1 cellular context compared by ENCODE assay signal in the genomic region with DNA sequence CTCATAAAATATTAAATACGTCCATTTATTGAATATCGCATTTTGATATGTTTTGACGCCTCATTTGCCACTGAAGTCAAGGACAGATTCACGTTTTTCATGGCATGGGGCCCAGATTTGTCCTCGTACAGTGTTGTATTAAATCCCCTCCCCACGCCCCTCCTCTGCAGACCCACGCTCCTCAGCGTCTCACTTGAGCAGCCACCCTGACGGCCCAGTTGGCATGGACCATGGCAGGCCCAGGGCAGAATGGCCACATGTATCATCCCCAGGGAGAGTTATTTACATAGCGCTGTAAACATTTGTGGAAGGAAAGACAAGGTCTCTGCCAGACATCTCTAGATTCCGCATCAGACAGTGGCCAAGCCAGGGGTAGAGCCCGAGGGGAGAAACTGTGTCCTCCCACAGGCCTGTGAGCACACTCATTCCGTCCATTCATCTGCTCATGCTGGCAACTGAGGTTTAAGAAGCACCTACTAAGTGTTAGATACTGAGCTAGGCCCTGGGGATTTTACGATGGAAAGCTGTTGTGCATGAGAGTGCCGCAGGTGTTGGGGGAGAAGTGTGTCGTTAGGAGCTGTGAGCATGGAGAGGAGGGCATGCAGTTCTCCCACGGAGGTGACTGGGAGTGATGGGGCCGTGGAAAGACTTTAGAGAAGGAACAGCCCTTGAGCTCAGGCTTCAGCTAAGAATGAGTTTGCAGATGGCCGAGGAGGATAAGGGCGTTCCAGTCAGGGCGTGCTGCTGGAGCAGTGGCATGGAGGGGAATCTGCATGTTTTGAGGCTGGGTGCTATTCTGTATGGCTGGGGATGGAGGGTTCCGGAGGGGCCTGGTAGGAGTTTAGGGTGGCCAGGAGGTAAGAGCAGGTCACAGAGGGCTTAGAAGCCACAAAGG.
TF ChIP-seq lines count a peak whose summit lies in the region.

No MANE protein-coding gene starts in this region.

TF ChIP-seq in K562, 482 proteins besides CTCF, POLR2A, EP300 and RAD21 (continued from another document):
- TF ChIP-seq, protein P1, sequence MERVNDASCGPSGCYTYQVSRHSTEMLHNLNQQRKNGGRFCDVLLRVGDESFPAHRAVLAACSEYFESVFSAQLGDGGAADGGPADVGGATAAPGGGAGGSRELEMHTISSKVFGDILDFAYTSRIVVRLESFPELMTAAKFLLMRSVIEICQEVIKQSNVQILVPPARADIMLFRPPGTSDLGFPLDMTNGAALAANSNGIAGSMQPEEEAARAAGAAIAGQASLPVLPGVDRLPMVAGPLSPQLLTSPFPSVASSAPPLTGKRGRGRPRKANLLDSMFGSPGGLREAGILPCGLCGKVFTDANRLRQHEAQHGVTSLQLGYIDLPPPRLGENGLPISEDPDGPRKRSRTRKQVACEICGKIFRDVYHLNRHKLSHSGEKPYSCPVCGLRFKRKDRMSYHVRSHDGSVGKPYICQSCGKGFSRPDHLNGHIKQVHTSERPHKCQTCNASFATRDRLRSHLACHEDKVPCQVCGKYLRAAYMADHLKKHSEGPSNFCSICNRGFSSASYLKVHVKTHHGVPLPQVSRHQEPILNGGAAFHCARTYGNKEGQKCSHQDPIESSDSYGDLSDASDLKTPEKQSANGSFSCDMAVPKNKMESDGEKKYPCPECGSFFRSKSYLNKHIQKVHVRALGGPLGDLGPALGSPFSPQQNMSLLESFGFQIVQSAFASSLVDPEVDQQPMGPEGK (CRISPR knock-in tag; IDR thresholded peaks at IDR 0.05; ENCODE audit: borderline replicate concordance): no peak
- peak; percentile 51; the same call in 1 of the 2 replicates for TF ChIP-seq ZKSCAN1 (IDR thresholded peaks at IDR 0.05; ENCODE audit: low read depth, low read length)
- no peak for TF ChIP-seq ELF2 (CRISPR knock-in tag; IDR thresholded peaks at IDR 0.05)
TF ChIP-seq in K562: peak in this region for 3.
